Comparison of ENCODE assay signal across 14 cellular contexts in genomic region chr2:112920923-112921532, GRCh38. TPM values are rescaled to one million over a fixed set of nuclear protein-coding genes. Genes with fewer than 3 reads are reported as not detected.
DNase-seq lines count a peak whose midpoint lies in the region; ATAC-seq lines count a peak whose summit lies in the region.
"Had no signal": no experiment of that assay in that cellular context is flagged by ENCODE, and none has a peak within 500 bp of the region (broad histone marks: within the 10 kb centered on the region; RNA-seq: fewer than 3 reads in every experiment).

No MANE protein-coding gene starts in this region.

- DNase-seq in activated CD8-positive, alpha-beta memory T cell treated with anti-CD3 and anti-CD28 coated beads, Interleukin-2, amount 10 ng/mL, durations not matched to agents 7 days and 5 days: peak; percentile 80
- no peak for DNase-seq in activated CD8-positive, alpha-beta memory T cell treated with anti-CD3 and anti-CD28 coated beads for 24 hours
- DNase-seq in HS-27A (ENCODE audit: low read depth): peak; percentile 36
- peak; percentile 66 for DNase-seq in kidney tubule cell (ENCODE audit: low spot score)
- DNase-seq in middle frontal gyrus (ENCODE audit: extremely low spot score, low spot score): no peak
- no peak for DNase-seq in dedifferentiated amniotic fluid mesenchymal stem cell (ENCODE audit: extremely low spot score)
- DNase-seq in NCI-H128 (lab: John Stamatoyannopoulos, UW; ENCODE audit: unreplicated experiment): no peak
- DNase-seq: amygdala, NCI-H1694 treated with DMSO at 0.1 percent for 48 hours, spleen, upper lobe of right lung had no signal

- H3K9me3 Mint-ChIP-seq in activated CD8-positive, alpha-beta memory T cell treated with anti-CD3 and anti-CD28 coated beads, Interleukin-2, amount 10 ng/mL, durations not matched to agents 7 days and 5 days (ENCODE audit: low read depth): no peaks in the 10 kb centered on the region
- H3K9me3 Mint-ChIP-seq in activated T-helper 17 cell treated with anti-CD3 and anti-CD28 coated beads, Interleukin-2, amount 50 U/mL, for 72 hours: no peaks in the 10 kb centered on the region

- peaks cover 1% of the 10 kb centered on the region for H3K27me3 Mint-ChIP-seq in activated CD8-positive, alpha-beta memory T cell treated with anti-CD3 and anti-CD28 coated beads, Interleukin-2, amount 10 ng/mL, durations not matched to agents 7 days and 5 days
- peaks cover 6% of the 10 kb centered on the region for H3K27me3 Mint-ChIP-seq in activated T-helper 17 cell treated with anti-CD3 and anti-CD28 coated beads, Interleukin-2, amount 50 U/mL, for 72 hours

- H3K4me3 Mint-ChIP-seq in activated CD8-positive, alpha-beta memory T cell treated with anti-CD3 and anti-CD28 coated beads, Interleukin-2, amount 10 ng/mL, durations not matched to agents 7 days and 5 days: no peak overlapping the region
- H3K4me3 Mint-ChIP-seq in activated T-helper 17 cell treated with anti-CD3 and anti-CD28 coated beads, Interleukin-2, amount 50 U/mL, for 72 hours: no peak overlapping the region

- H3K36me3 Mint-ChIP-seq in activated CD8-positive, alpha-beta memory T cell treated with anti-CD3 and anti-CD28 coated beads, Interleukin-2, amount 10 ng/mL, durations not matched to agents 7 days and 5 days: no peaks in the 10 kb centered on the region
- no peaks in the 10 kb centered on the region for H3K36me3 Mint-ChIP-seq in activated T-helper 17 cell treated with anti-CD3 and anti-CD28 coated beads, Interleukin-2, amount 50 U/mL, for 72 hours (ENCODE audit: low read depth)

- peak; percentile 82 for ATAC-seq in activated CD8-positive, alpha-beta memory T cell treated with anti-CD3 and anti-CD28 coated beads, Interleukin-2, amount 10 ng/mL, durations not matched to agents 7 days and 5 days
- peak; percentile 74 for ATAC-seq in activated T-helper 17 cell treated with anti-CD3 and anti-CD28 coated beads, Interleukin-2, amount 50 U/mL, for 72 hours (replicated peaks)
- ATAC-seq: upper lobe of right lung had no signal

- CTCF ChIA-PET in activated CD8-positive, alpha-beta memory T cell treated with anti-CD3 and anti-CD28 coated beads, Interleukin-2, amount 10 ng/mL, durations not matched to agents 7 days and 5 days (lab: Charles Lee): interaction anchor here (0.8 to 7.6 kb wide), 5 partner anchors 11 to 170 kb away, joined by 3 to 42 read pairs (median 4); no protein-coding TSS in a partner anchor

- peaks cover 30% of the 10 kb centered on the region for H3K4me1 Mint-ChIP-seq in activated CD8-positive, alpha-beta memory T cell treated with anti-CD3 and anti-CD28 coated beads, Interleukin-2, amount 10 ng/mL, durations not matched to agents 7 days and 5 days
- peaks cover 6% of the 10 kb centered on the region for H3K4me1 Mint-ChIP-seq in activated T-helper 17 cell treated with anti-CD3 and anti-CD28 coated beads, Interleukin-2, amount 50 U/mL, for 72 hours

- peak overlapping the region; percentile 81 for H3K27ac Mint-ChIP-seq in activated CD8-positive, alpha-beta memory T cell treated with anti-CD3 and anti-CD28 coated beads, Interleukin-2, amount 10 ng/mL, durations not matched to agents 7 days and 5 days
- no peak overlapping the region for H3K27ac Mint-ChIP-seq in activated T-helper 17 cell treated with anti-CD3 and anti-CD28 coated beads, Interleukin-2, amount 50 U/mL, for 72 hours

RNA-seq across cellular contexts. Expression of gene IL37, which starts 10.1 kb away (rescaled TPM):
- not detected for total RNA-seq in activated CD8-positive, alpha-beta memory T cell treated with anti-CD3 and anti-CD28 coated beads, Interleukin-2, amount 10 ng/mL, durations not matched to agents 7 days and 5 days
- under 1 TPM in 1 of 2 donors, not detected in 1; 0.78 TPM for total RNA-seq in activated T-helper 17 cell treated with anti-CD3 and anti-CD28 coated beads, Interleukin-2, amount 50 U/mL, for 72 hours
- total RNA-seq: H1, hepatocyte, spleen, upper lobe of right lung had no signal

RNA-seq across cellular contexts. Expression of gene IL36G, which starts 56.8 kb away (rescaled TPM):
- not detected for total RNA-seq in activated CD8-positive, alpha-beta memory T cell treated with anti-CD3 and anti-CD28 coated beads, Interleukin-2, amount 10 ng/mL, durations not matched to agents 7 days and 5 days
- total RNA-seq in activated T-helper 17 cell treated with anti-CD3 and anti-CD28 coated beads, Interleukin-2, amount 50 U/mL, for 72 hours: under 1 TPM in 1 of 2 donors, not detected in 1; 0.48 TPM
- total RNA-seq: H1, spleen, upper lobe of right lung had no signal

Comparison
In these comparisons a context has a peak if more than half of its experiments do, and no peak if none do; other contexts are left out.
1. DNase-seq: peak in activated CD8-positive, alpha-beta memory T cell treated with anti-CD3 and anti-CD28 coated beads, Interleukin-2, amount 10 ng/mL, durations not matched to agents 7 days and 5 days (single experiment), HS-27A (single experiment) and kidney tubule cell (single experiment); none in activated CD8-positive, alpha-beta memory T cell treated with anti-CD3 and anti-CD28 coated beads for 24 hours (single experiment), middle frontal gyrus (single experiment), dedifferentiated amniotic fluid mesenchymal stem cell (single experiment) and NCI-H128 (single experiment).